Comparison of ENCODE assay signal across 8 cellular contexts in genomic region chr1:151198254-151199127, GRCh38. TPM values are rescaled to one million over a fixed set of nuclear protein-coding genes. Genes with fewer than 3 reads are reported as not detected.
DNase-seq lines count a peak whose midpoint lies in the region; ATAC-seq and TF ChIP-seq lines count a peak whose summit lies in the region.

TSS of gene PIP5K1A (plus strand) at chr1:151198552. CDS start at chr1:151198997, 445 bp downstream.

- CTCF ChIA-PET in activated CD4-positive, alpha-beta T cell treated with anti-CD3 and anti-CD28 coated beads for 36 hours (lab: Charles Lee), result interaction anchor here (0.6 to 1.3 kb wide), 3 partner anchors 37 to 629 kb away, joined by 3 to 5 read pairs (median 3); partner anchors contain the start of gene TNFAIP8L2

- intact Hi-C loops in activated CD4-positive, alpha-beta T cell treated with anti-CD3 and anti-CD28 coated beads for 36 hours (cut with DNase I, micrococcal nuclease), result loop anchor here (1.0 to 5.0 kb wide), 12 partner anchors 8 to 272 kb away; partner anchors contain the start of genes PSMD4 (in 2 of the 2), RFX5 (in 2 of the 2), VPS72 (in 2 of the 2) and GABPB2 (in 1 of the 2)

- H3K9me3 Mint-ChIP-seq in activated CD4-positive, alpha-beta T cell treated with anti-CD3 and anti-CD28 coated beads for 36 hours (ENCODE audit: low read depth), result no peaks in the 10 kb centered on the region

- H3K36me3 ChIP-seq in kidney epithelial cell (ENCODE audit: control insufficient read depth, insufficient read depth, low read length), result no peaks in the 10 kb centered on the region

- H3K27me3 ChIP-seq in kidney epithelial cell (ENCODE audit: control insufficient read depth, insufficient read depth, low read length), result no peaks in the 10 kb centered on the region

- peaks cover 30% of the 10 kb centered on the region for H3K36me3 Mint-ChIP-seq in activated CD4-positive, alpha-beta T cell treated with anti-CD3 and anti-CD28 coated beads for 36 hours (ENCODE audit: low read depth)

- no peaks in the 10 kb centered on the region for H3K27me3 Mint-ChIP-seq in activated CD4-positive, alpha-beta T cell treated with anti-CD3 and anti-CD28 coated beads for 36 hours

- DNase-seq in AML-193 (lab: John Stamatoyannopoulos, UW) (peak; percentile 95 to 98), NCI-H524 (lab: John Stamatoyannopoulos, UW) (peak; percentile 93 to 98), choroid plexus epithelial cell (ENCODE audit: low read depth) (peak; percentile 99), kidney epithelial cell (ENCODE audit: low read depth) (peak; percentile 92)
- DNase-seq in activated CD4-positive, alpha-beta T cell treated with anti-CD3 and anti-CD28 coated beads for 36 hours, result peak; percentile 100
- peak; percentile 96 to 99 for DNase-seq in stimulated activated CD4-positive, alpha-beta T cell treated with anti-CD3 and anti-CD28 coated beads, Interleukin-15, amount 100 ng/mL, for 48 hours (ENCODE audit: low read depth in 2 of 2)

- H3K4me3 ChIP-seq in choroid plexus epithelial cell (ENCODE audit: low read depth, low read length), result peak within 1 kb of the TSS; percentile 98
- H3K4me3 ChIP-seq in kidney epithelial cell (ENCODE audit: low read depth, low read length), result peak within 1 kb of the TSS; percentile 77

- POLR2A ChIA-PET in activated CD4-positive, alpha-beta T cell treated with anti-CD3 and anti-CD28 coated beads for 36 hours (lab: Charles Lee), result interaction anchor here (0.7 to 1.3 kb wide), 2 partner anchors 9 to 147 kb away, joined by 4 to 7 read pairs; partner anchors contain the start of gene VPS72

- peak; percentile 77 for ATAC-seq in HG03439 (IDR thresholded peaks at IDR 0.05; ENCODE audit: unreplicated experiment)
- ATAC-seq in activated CD4-positive, alpha-beta T cell treated with anti-CD3 and anti-CD28 coated beads for 36 hours, result peak; percentile 90

- peaks cover 38% of the 10 kb centered on the region for H3K4me1 Mint-ChIP-seq in activated CD4-positive, alpha-beta T cell treated with anti-CD3 and anti-CD28 coated beads for 36 hours

- peak; percentile 81 for TF ChIP-seq POLR2A in GM19193 (IDR thresholded peaks at IDR 0.05; ENCODE audit: extremely low read depth, insufficient read depth, insufficient read length)

- H3K4me3 Mint-ChIP-seq in activated CD4-positive, alpha-beta T cell treated with anti-CD3 and anti-CD28 coated beads for 36 hours, result peak within 1 kb of the TSS; percentile 98

- H3K27ac Mint-ChIP-seq in activated CD4-positive, alpha-beta T cell treated with anti-CD3 and anti-CD28 coated beads for 36 hours, result peak within 1 kb of the TSS; percentile 100

- no peak for TF ChIP-seq CTCF in choroid plexus epithelial cell (conservative IDR thresholded peaks at IDR 0.05; ENCODE audit: low read depth, low read length)
- no peak for TF ChIP-seq CTCF in kidney epithelial cell (IDR thresholded peaks at IDR 0.05; ENCODE audit: insufficient read depth, low read length, poor library complexity, severe bottlenecking)

RNA-seq across cellular contexts. Expression of gene PIP5K1A, which starts in this region (rescaled TPM):
- total RNA-seq in activated CD4-positive, alpha-beta T cell treated with anti-CD3 and anti-CD28 coated beads for 36 hours, result 10 to 100 TPM; 74.5 to 85.1 TPM
- total RNA-seq in kidney epithelial cell, result 59.7 and 63.6 TPM in 2 replicates

Comparison
In these comparisons a context has a peak if more than half of its experiments do, and no peak if none do; other contexts are left out.
1. Peak in every context shown above with its lines: DNase-seq, ATAC-seq and H3K4me3 ChIP-seq.